5 cellular contexts compared by ENCODE assay signal in genomic region chr3:18083273-18083590, GRCh38.
A peak's percentile ranks its signal among the peaks of the same experiment; 100 is the strongest.
DNase-seq lines count a peak whose midpoint lies in the region; ATAC-seq and TF ChIP-seq lines count a peak whose summit lies in the region.
"Not testable (repeated sequence)": the region's sequence is repeated elsewhere in the genome, so short reads cannot be mapped to it uniquely, and the experiment has no call there.

No MANE protein-coding gene starts in this region.

- H3K79me2 ChIP-seq in GM23338 (replicated peaks; ENCODE audit: insufficient read depth), result not testable (repeated sequence)

- H3K9me3 Mint-ChIP-seq in GM23338, mesothelial cell of epicardium, nephron progenitor cell: not testable (repeated sequence)

- H3F3A ChIP-seq in GM23338 (replicated peaks; ENCODE audit: low read depth), result not testable (repeated sequence)

- ATAC-seq in GM23338, result not testable (repeated sequence)

- not testable (repeated sequence) for H3K4me1 Mint-ChIP-seq in GM23338
- peaks cover 67% of the 10 kb centered on the region for H3K4me1 Mint-ChIP-seq in mesothelial cell of epicardium
- peaks cover 31% of the 10 kb centered on the region for H3K4me1 Mint-ChIP-seq in nephron progenitor cell

- not testable (repeated sequence) for H3K27me3 ChIP-seq in GM23338 (ENCODE audit: insufficient read depth)

- H3K4me3 Mint-ChIP-seq in GM23338, mesothelial cell of epicardium, nephron progenitor cell: not testable (repeated sequence)

- not testable (repeated sequence) for H3K27me3 Mint-ChIP-seq in GM23338 (ENCODE audit: insufficient read depth, low read depth, poor library complexity); mesothelial cell of epicardium (ENCODE audit: low read depth); nephron progenitor cell (ENCODE audit: low read depth, poor library complexity)

- H3K4me3 ChIP-seq in GM23338, result not testable (repeated sequence)

- H3K4me1 ChIP-seq in GM23338 (ENCODE audit: insufficient read depth), result not testable (repeated sequence)

- H3K36me3 ChIP-seq in GM23338 (ENCODE audit: insufficient read depth), result not testable (repeated sequence)
- peaks cover 20% of the 10 kb centered on the region; the same call in 1 of the 2 replicates for H3K36me3 ChIP-seq in KOPT-K1 (ENCODE audit: insufficient read depth, low read length)

- H3K4me2 ChIP-seq in GM23338, result not testable (repeated sequence)

- 0 out of 2 replicates have a peak overlapping the region, but pooled peaks have one; percentile 64 for H3K27ac Mint-ChIP-seq in GM23338
- peak overlapping the region; percentile 67 for H3K27ac Mint-ChIP-seq in mesothelial cell of epicardium
- H3K27ac Mint-ChIP-seq in nephron progenitor cell, result peak overlapping the region; percentile 58

- not testable (repeated sequence) for H2AFZ ChIP-seq in GM23338

- DNase-seq in GM23338 (ENCODE audit: low spot score); mesothelial cell of epicardium (ENCODE audit: low spot score in 2 of 2, unreplicated experiment in 2 of 2); nephron progenitor cell: not testable (repeated sequence)
- peak; percentile 96 for DNase-seq in SK-N-DZ (ENCODE audit: low spot score)

- not testable (repeated sequence) for H4K20me1 ChIP-seq in GM23338 (replicated peaks; ENCODE audit: insufficient read depth)

- not testable (repeated sequence) for H3K9me3 ChIP-seq in KOPT-K1 (ENCODE audit: insufficient read depth, low read length, poor library complexity, severe bottlenecking)

- H3K9me2 ChIP-seq in GM23338 (ENCODE audit: insufficient read depth), result peaks cover 16% of the 10 kb centered on the region; the same call in 1 of the 2 replicates

- not testable (repeated sequence) for TF ChIP-seq CTCF in GM23338 (conservative IDR thresholded peaks at IDR 0.05; ENCODE audit: low read depth in 2 of 2); mesothelial cell of epicardium (IDR thresholded peaks at IDR 0.05; ENCODE audit: unreplicated experiment); nephron progenitor cell (IDR thresholded peaks at IDR 0.05)

- H3K36me3 Mint-ChIP-seq in GM23338 (ENCODE audit: low read depth); mesothelial cell of epicardium: not testable (repeated sequence)
- peaks cover 15% of the 10 kb centered on the region for H3K36me3 Mint-ChIP-seq in nephron progenitor cell (ENCODE audit: low read depth)

- H3K27ac ChIP-seq in GM23338 (ENCODE audit: low read depth), result not testable (repeated sequence)
- H3K27ac ChIP-seq in KOPT-K1 (ENCODE audit: low read depth, low read length, poor library complexity, severe bottlenecking), result peak overlapping the region; percentile 67
